20 cellular contexts compared by ENCODE assay signal in genomic region chr5:28305891-28306290, GRCh38.
DNase-seq lines count a peak whose midpoint lies in the region; ATAC-seq and TF ChIP-seq lines count a peak whose summit lies in the region.
"Had no signal": no experiment of that assay in that cellular context is flagged by ENCODE, and none has a peak within 500 bp of the region (broad histone marks: within the 10 kb centered on the region; RNA-seq: fewer than 3 reads in every experiment).

No MANE protein-coding gene starts in this region.

- no peaks in the 10 kb centered on the region for H3K36me3 ChIP-seq in RWPE2 (ENCODE audit: low read depth)
- H3K36me3 ChIP-seq: BE2C; BLaER1 treated with 17β-estradiol and CSF1 and Interleukin-3, amounts not matched to agents 10 nM and 100 nM; HAP-1 had no signal

- peaks cover 9% of the 10 kb centered on the region for H3K4me1 ChIP-seq in RWPE2 (ENCODE audit: insufficient read depth, poor library complexity, severe bottlenecking)
- H3K4me1 ChIP-seq: A549, BE2C, HAP-1 had no signal

- no peaks in the 10 kb centered on the region for H3K27me3 ChIP-seq in RWPE2 (ENCODE audit: insufficient read depth, poor library complexity, severe bottlenecking)
- H3K27me3 ChIP-seq: BE2C; BLaER1 treated with 17β-estradiol and CSF1 and Interleukin-3, amounts not matched to agents 10 nM and 100 nM had no signal

- H3K9me3 ChIP-seq in RWPE2 (ENCODE audit: severe bottlenecking), result peaks cover 2% of the 10 kb centered on the region
- H3K9me3 ChIP-seq: BE2C, HAP-1 had no signal

- H3K27ac ChIP-seq in RWPE2 (ENCODE audit: poor library complexity, severe bottlenecking), result peak overlapping the region; percentile 11
- H3K27ac ChIP-seq: A549; BLaER1 treated with 17β-estradiol and CSF1 and Interleukin-3, amounts not matched to agents 10 nM and 100 nM had no signal

- H3K4me3 ChIP-seq in RWPE2 (ENCODE audit: severe bottlenecking) (no peak overlapping the region), choroid plexus epithelial cell (ENCODE audit: low read depth, low read length) (no peak overlapping the region), fibroblast of pulmonary artery (replicated peaks; ENCODE audit: low read depth, low read length) (no peak overlapping the region)
- H3K4me3 ChIP-seq: A549; BLaER1 treated with 17β-estradiol and CSF1 and Interleukin-3, amounts not matched to agents 10 nM and 100 nM; HAP-1 had no signal

- TF ChIP-seq CTCF in RWPE2 (IDR thresholded peaks at IDR 0.05; ENCODE audit: poor library complexity, severe bottlenecking), result no peak
- TF ChIP-seq CTCF in choroid plexus epithelial cell (conservative IDR thresholded peaks at IDR 0.05; ENCODE audit: low read depth, low read length), result no peak
- TF ChIP-seq CTCF in fibroblast of pulmonary artery (IDR thresholded peaks at IDR 0.05; ENCODE audit: low read length, missing control alignments), result no peak

- ATAC-seq in RWPE2 (ENCODE audit: low read depth) (no peak), HG03469 (IDR thresholded peaks at IDR 0.05; ENCODE audit: unreplicated experiment) (no peak)
- ATAC-seq: A549 had no signal

- DNase-seq in RWPE2 (ENCODE audit: low spot score) (no peak), choroid plexus epithelial cell (ENCODE audit: low read depth) (peak; percentile 57), fibroblast of pulmonary artery (ENCODE audit: low read depth) (peak; percentile 9), COR-L47 (lab: John Stamatoyannopoulos, UW) (no peak), T-helper 9 cell (no peak)
- DNase-seq: 8988T; ACHN; AML-193; BE2C; Calu3; CD4-positive, alpha-beta T cell; CD8-positive, alpha-beta memory T cell; DMS53; DMS79 treated with DMSO at 0.1 percent for 48 hours; GF-D8; GOT3 had no signal

Comparison
In these comparisons a context has a peak if more than half of its experiments do, and no peak if none do; other contexts are left out.
1. DNase-seq: peak in choroid plexus epithelial cell (single experiment) and fibroblast of pulmonary artery (single experiment); none in RWPE2 (single experiment), COR-L47 (single experiment) and T-helper 9 cell (single experiment).